Comparison of ENCODE assay signal across 10 cellular contexts in the genomic region with DNA sequence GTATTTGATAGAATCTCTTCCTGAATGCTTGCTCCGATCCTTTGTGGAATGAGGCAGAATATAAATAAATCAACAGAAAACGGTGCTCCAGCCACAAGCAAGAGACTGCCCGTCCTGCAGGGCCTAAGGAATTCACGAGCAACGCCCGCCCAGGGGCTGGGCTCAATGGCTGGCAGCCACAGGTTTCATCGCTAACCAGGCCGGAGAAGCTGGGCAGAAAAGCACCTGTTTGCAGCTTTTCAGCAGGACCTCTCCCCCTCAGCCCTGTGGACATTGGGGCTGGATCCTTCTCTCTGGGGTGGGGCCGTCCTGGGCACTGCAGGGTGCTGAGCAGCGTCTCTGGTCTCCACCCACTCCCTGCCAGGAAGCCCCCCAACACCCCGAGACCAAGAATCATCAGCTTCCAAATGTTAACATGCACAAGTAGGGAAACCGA.
DNase-seq lines count a peak whose midpoint lies in the region; ATAC-seq and TF ChIP-seq lines count a peak whose summit lies in the region.
"Had no signal": no experiment of that assay in that cellular context is flagged by ENCODE, and none has a peak within 500 bp of the region (broad histone marks: within the 10 kb centered on the region; RNA-seq: fewer than 3 reads in every experiment).

No MANE protein-coding gene starts in this region.

- H3K27me3 ChIP-seq in A673 (replicated peaks; ENCODE audit: insufficient read depth, low read depth, low read length, poor library complexity): no peaks in the 10 kb centered on the region
- H3K27me3 ChIP-seq in muscle layer of duodenum (ENCODE audit: low read depth, low read length): no peaks in the 10 kb centered on the region
- peaks cover 5% of the 10 kb centered on the region for H3K27me3 ChIP-seq in CD4-positive, alpha-beta memory T cell (ENCODE audit: insufficient read depth, low read length)
- H3K27me3 ChIP-seq: foreskin keratinocyte had no signal

- peaks cover 9% of the 10 kb centered on the region for H3K27me3 Mint-ChIP-seq in activated CD4-positive, alpha-beta T cell treated with anti-CD3 and anti-CD28 coated beads, Interleukin-2, amount 10 ng/mL, durations not matched to agents 7 days and 5 days
- peaks cover 4% of the 10 kb centered on the region in 2 donors for H3K27me3 Mint-ChIP-seq in CD4-positive, alpha-beta memory T cell

- H3K9me3 ChIP-seq in A673 (ENCODE audit: low read depth, low read length, poor library complexity, severe bottlenecking) (peaks cover 5% of the 10 kb centered on the region), muscle layer of duodenum (ENCODE audit: control insufficient read depth in 1 of 2, low read length in 2 of 2) (peaks cover 0 to 3% of the 10 kb centered on the region in 2 donors)
- no peaks in the 10 kb centered on the region for H3K9me3 ChIP-seq in CD4-positive, alpha-beta memory T cell (ENCODE audit: control insufficient read depth in 1 of 2, low read length in 2 of 2)

- BruUV-seq in A673 (replicated peaks; lab: Mats Ljungman, UMichigan): no TSS peak

- H3K4me1 ChIP-seq in A673 (ENCODE audit: insufficient read depth, low read length, poor library complexity, severe bottlenecking) (peaks cover 14% of the 10 kb centered on the region), muscle layer of duodenum (ENCODE audit: control insufficient read depth in 1 of 2, insufficient read depth in 2 of 2, low read length in 2 of 2) (peaks cover 0 to 19% of the 10 kb centered on the region in 2 donors)
- peaks cover 11% of the 10 kb centered on the region for H3K4me1 ChIP-seq in CD4-positive, alpha-beta memory T cell (ENCODE audit: insufficient read depth, low read length)

- H3K36me3 ChIP-seq in A673 (ENCODE audit: insufficient read depth, low read length, poor library complexity, severe bottlenecking) (no peaks in the 10 kb centered on the region), muscle layer of duodenum (ENCODE audit: control insufficient read depth in 1 of 2, insufficient read depth in 2 of 2, low read length in 2 of 2) (no peaks in the 10 kb centered on the region)
- H3K36me3 ChIP-seq in CD4-positive, alpha-beta memory T cell (ENCODE audit: insufficient read depth, low read length): no peaks in the 10 kb centered on the region

- no peaks in the 10 kb centered on the region for H3K36me3 Mint-ChIP-seq in activated CD4-positive, alpha-beta T cell treated with anti-CD3 and anti-CD28 coated beads, Interleukin-2, amount 10 ng/mL, durations not matched to agents 7 days and 5 days (ENCODE audit: low read depth)
- no peaks in the 10 kb centered on the region for H3K36me3 Mint-ChIP-seq in CD4-positive, alpha-beta memory T cell

- H3K4me3 ChIP-seq in A673 (ENCODE audit: low read depth, low read length, poor library complexity, severe bottlenecking): peak overlapping the region; percentile 49
- H3K4me3 ChIP-seq in epithelial cell of proximal tubule (ENCODE audit: low read depth, low read length): peak overlapping the region; percentile 57
- H3K4me3 ChIP-seq in muscle layer of duodenum (ENCODE audit: low read depth in 1 of 2, low read length in 2 of 2): peak overlapping the region in 1 of 2 donors; percentile 63
- H3K4me3 ChIP-seq in CD4-positive, alpha-beta memory T cell (ENCODE audit: low read length in 2 of 2): no peak overlapping the region

- CTCF ChIA-PET in A673 (lab: Charles Lee): interaction anchor here (0.6 kb wide), 1 partner anchor 89 kb away, joined by 11 read pairs; no protein-coding TSS in a partner anchor
- CTCF ChIA-PET in activated CD4-positive, alpha-beta T cell treated with anti-CD3 and anti-CD28 coated beads, Interleukin-2, amount 10 ng/mL, durations not matched to agents 7 days and 5 days (lab: Charles Lee): interaction anchor here (0.7 to 3.2 kb wide), 12 partner anchors 11 to 116 kb away, joined by 3 to 13 read pairs (median 4); a partner anchor contains a TSS
- CTCF ChIA-PET in CD4-positive, alpha-beta memory T cell (lab: Charles Lee; ENCODE audit: partially characterized antibody): interaction anchor here (0.9 to 4.6 kb wide), 13 partner anchors 9 to 106 kb away, joined by 3 to 41 read pairs (median 5); a partner anchor contains a TSS

- no peak overlapping the region for H3K27ac Mint-ChIP-seq in activated CD4-positive, alpha-beta T cell treated with anti-CD3 and anti-CD28 coated beads, Interleukin-2, amount 10 ng/mL, durations not matched to agents 7 days and 5 days
- H3K27ac Mint-ChIP-seq in CD4-positive, alpha-beta memory T cell: peak overlapping the region in 1 of 7 donors; percentile 29

- no peaks in the 10 kb centered on the region for H3K9me3 Mint-ChIP-seq in activated CD4-positive, alpha-beta T cell treated with anti-CD3 and anti-CD28 coated beads, Interleukin-2, amount 10 ng/mL, durations not matched to agents 7 days and 5 days
- H3K9me3 Mint-ChIP-seq in CD4-positive, alpha-beta memory T cell: peaks cover 0 to 13% (median 7%) of the 10 kb centered on the region in 8 donors

- peaks cover 10% of the 10 kb centered on the region for H3K4me1 Mint-ChIP-seq in activated CD4-positive, alpha-beta T cell treated with anti-CD3 and anti-CD28 coated beads, Interleukin-2, amount 10 ng/mL, durations not matched to agents 7 days and 5 days
- H3K4me1 Mint-ChIP-seq in CD4-positive, alpha-beta memory T cell: peaks cover 0 to 12% (median 1%) of the 10 kb centered on the region in 4 donors

- DNase-seq in A673 (ENCODE audit: low spot score) (no peak), NCI-H226 (peak; percentile 79), epithelial cell of proximal tubule (ENCODE audit: low read depth) (no peak), AML-193 (lab: John Stamatoyannopoulos, UW) (no peak)
- no peak for DNase-seq in activated CD4-positive, alpha-beta T cell treated with anti-CD3 and anti-CD28 coated beads, Interleukin-2, amount 10 ng/mL, durations not matched to agents 7 days and 5 days
- DNase-seq in CD4-positive, alpha-beta memory T cell: no peak
- DNase-seq: GDM1 had no signal

- TF ChIP-seq CTCF in A673 (conservative IDR thresholded peaks at IDR 0.05; ENCODE audit: low read depth, low read length) (no peak), epithelial cell of proximal tubule (conservative IDR thresholded peaks at IDR 0.05; ENCODE audit: low read depth, low read length) (no peak)

- H3K27ac ChIP-seq in A673 (ENCODE audit: low read depth, low read length, poor library complexity, severe bottlenecking) (no peak overlapping the region), muscle layer of duodenum (ENCODE audit: low read length) (peak overlapping the region; percentile 56)
- no peak overlapping the region for H3K27ac ChIP-seq in CD4-positive, alpha-beta memory T cell (ENCODE audit: low read depth, low read length)
- H3K27ac ChIP-seq: foreskin keratinocyte had no signal

- ATAC-seq in HG03469 (IDR thresholded peaks at IDR 0.05; ENCODE audit: unreplicated experiment): no peak

- POLR2A ChIA-PET in A673 (lab: Charles Lee; ENCODE audit: low non-redundant PET): interaction anchor here (2.2 kb wide), 1 partner anchor 102 kb away, joined by 16 read pairs; a partner anchor contains a TSS
- POLR2A ChIA-PET in activated CD4-positive, alpha-beta T cell treated with anti-CD3 and anti-CD28 coated beads, Interleukin-2, amount 10 ng/mL, durations not matched to agents 7 days and 5 days (lab: Charles Lee): no interaction called here
- POLR2A ChIA-PET in CD4-positive, alpha-beta memory T cell (lab: Charles Lee; ENCODE audit: partially characterized antibody): interaction anchor here (0.6 to 6.8 kb wide), 4 partner anchors 17 to 103 kb away, joined by 3 to 125 read pairs (median 6); a partner anchor contains a TSS

- H3K4me3 Mint-ChIP-seq in activated CD4-positive, alpha-beta T cell treated with anti-CD3 and anti-CD28 coated beads, Interleukin-2, amount 10 ng/mL, durations not matched to agents 7 days and 5 days: no peak overlapping the region
- no peak overlapping the region for H3K4me3 Mint-ChIP-seq in CD4-positive, alpha-beta memory T cell

- intact Hi-C loops in A673 (cut with micrococcal nuclease; ENCODE audit: unreplicated experiment): no loop called here
- intact Hi-C loops in CD4-positive, alpha-beta memory T cell (cut with micrococcal nuclease): loop anchor here (5.0 kb wide), 1 partner anchor 34 kb away; no protein-coding TSS in a partner anchor

Comparison
In these comparisons a context has a peak if more than half of its experiments do, and no peak if none do; other contexts are left out.
1. H3K4me3 ChIP-seq: peak in A673 (single experiment) and epithelial cell of proximal tubule (single experiment); none in CD4-positive, alpha-beta memory T cell (0 of 2).